Comparison of ENCODE assay signal across 8 cellular contexts in genomic region chr4:151362404-151363164, GRCh38. TPM values are rescaled to one million over a fixed set of nuclear protein-coding genes. Genes with fewer than 3 reads are reported as not detected.
DNase-seq lines count a peak whose midpoint lies in the region; ATAC-seq, FAIRE-seq and TF ChIP-seq lines count a peak whose summit lies in the region.

No MANE protein-coding gene starts in this region.

- peak; percentile 86 for FAIRE-seq in TTC549 (lab: Jason Lieb, UNC)

- H3K27me3 ChIP-seq in A673 (replicated peaks; ENCODE audit: insufficient read depth, low read depth, low read length, poor library complexity) (peaks cover 5% of the 10 kb centered on the region), body of pancreas (no peaks in the 10 kb centered on the region)

- intact Hi-C loops in A673 (cut with micrococcal nuclease; ENCODE audit: unreplicated experiment) (loop anchor here (2.0 to 5.0 kb wide), 4 partner anchors 86 to 1010 kb away; partner anchors contain the start of gene PRSS48), body of pancreas (cut with DNase I) (no loop called here)

- POLR2A ChIA-PET in A673 (lab: Charles Lee; ENCODE audit: low non-redundant PET), result interaction anchor here (0.6 kb wide), 1 partner anchor 12 kb away, joined by 4 read pairs; no protein-coding TSS in a partner anchor

- TF ChIP-seq CTCF in A673 (conservative IDR thresholded peaks at IDR 0.05; ENCODE audit: low read depth, low read length) (peak; percentile 99), body of pancreas (IDR thresholded peaks at IDR 0.05) (peak; percentile 95 to 98 (median 97))

- ATAC-seq in GM18511 (IDR thresholded peaks at IDR 0.05; ENCODE audit: unreplicated experiment) (peak; percentile 99), HG02981 (IDR thresholded peaks at IDR 0.05; ENCODE audit: unreplicated experiment) (peak; percentile 99), body of pancreas (peak; percentile 99)

- no TSS peak for BruUV-seq in A673 (replicated peaks; lab: Mats Ljungman, UMichigan)

- no peaks in the 10 kb centered on the region for H3K36me3 ChIP-seq in A673 (ENCODE audit: insufficient read depth, low read length, poor library complexity, severe bottlenecking)
- H3K36me3 ChIP-seq in body of pancreas (replicated peaks in 1 of 2; ENCODE audit: insufficient read depth in 1 of 2, low read depth in 2 of 2), result no peaks in the 10 kb centered on the region

- peak; percentile 89 for DNase-seq in A673 (ENCODE audit: low spot score)
- peak; percentile 9 for DNase-seq in NCI-H2081 treated with DMSO at 0.1 percent for 48 hours (lab: John Stamatoyannopoulos, UW)
- peak; percentile 87 to 90 (median 88) for DNase-seq in body of pancreas
- DNase-seq in iPS DF 19.7 (ENCODE audit: low read depth, low spot score), result peak; percentile 54
- peak; percentile 64 for DNase-seq in smooth muscle cell of the brain vasculature (ENCODE audit: low read depth, low spot score)

- 29 to 41% methylated on average over 11 to 14 of the region's 14 CpGs for WGBS in body of pancreas, 2 donors

- H3K4me1 ChIP-seq in A673 (ENCODE audit: insufficient read depth, low read length, poor library complexity, severe bottlenecking), result no peaks in the 10 kb centered on the region
- no peaks in the 10 kb centered on the region for H3K4me1 ChIP-seq in body of pancreas

- TF ChIP-seq POLR2A in body of pancreas (IDR thresholded peaks at IDR 0.05), result no peak

- H3K9me3 ChIP-seq in A673 (ENCODE audit: low read depth, low read length, poor library complexity, severe bottlenecking), result no peaks in the 10 kb centered on the region
- no peaks in the 10 kb centered on the region for H3K9me3 ChIP-seq in body of pancreas

- no peak overlapping the region for H3K27ac ChIP-seq in A673 (ENCODE audit: low read depth, low read length, poor library complexity, severe bottlenecking)
- H3K27ac ChIP-seq in body of pancreas, result peak overlapping the region in 1 of 4 donors; percentile 18

- CTCF ChIA-PET in A673 (lab: Charles Lee), result interaction anchor here (0.9 to 1.3 kb wide), 2 partner anchors 242 to 245 kb away, joined by 5 to 6 read pairs; no protein-coding TSS in a partner anchor

- no peak overlapping the region for H3K4me3 ChIP-seq in A673 (ENCODE audit: low read depth, low read length, poor library complexity, severe bottlenecking)
- no peak overlapping the region for H3K4me3 ChIP-seq in body of pancreas

RNA-seq across cellular contexts. Expression of gene SH3D19, which starts 37.2 kb away (rescaled TPM):
- total RNA-seq in A673 (2021) (0.86 and 2.1 TPM in 2 replicates), body of pancreas (10 to 100 TPM; 38.1 to 42.8 TPM)

RNA-seq across cellular contexts. Expression of gene FHIP1A, which starts 46.4 kb away (rescaled TPM):
- total RNA-seq in A673 (2021) (0.13 and 0.31 TPM in 2 replicates), body of pancreas (10 to 100 TPM; 20.8 to 23.7 TPM)

Comparison
In these comparisons a context has a peak if more than half of its experiments do, and no peak if none do; other contexts are left out.
1. DNase-seq: peak in every context shown above with its lines; median percentile 89 in A673; 88 in body of pancreas; 64 in smooth muscle cell of the brain vasculature; 54 in iPS DF 19.7; 9 in NCI-H2081 treated with DMSO at 0.1 percent for 48 hours.
2. RNA of gene SH3D19, which starts 37.2 kb away (total RNA-seq): 38.1 to 42.8 TPM in body of pancreas; 0.86 to 2.1 TPM in A673; every median in the first group is over 10 times any median in the second.
3. RNA of gene FHIP1A, which starts 46.4 kb away (total RNA-seq): 20.8 to 23.7 TPM in body of pancreas; 0.13 to 0.31 TPM in A673; every median in the first group is over 10 times any median in the second.
4. Peak in every context shown above with its lines, with median percentiles within 50 percentile points of each other: ATAC-seq.